Comparison of ENCODE assay signal across 24 cellular contexts in the genomic region with DNA sequence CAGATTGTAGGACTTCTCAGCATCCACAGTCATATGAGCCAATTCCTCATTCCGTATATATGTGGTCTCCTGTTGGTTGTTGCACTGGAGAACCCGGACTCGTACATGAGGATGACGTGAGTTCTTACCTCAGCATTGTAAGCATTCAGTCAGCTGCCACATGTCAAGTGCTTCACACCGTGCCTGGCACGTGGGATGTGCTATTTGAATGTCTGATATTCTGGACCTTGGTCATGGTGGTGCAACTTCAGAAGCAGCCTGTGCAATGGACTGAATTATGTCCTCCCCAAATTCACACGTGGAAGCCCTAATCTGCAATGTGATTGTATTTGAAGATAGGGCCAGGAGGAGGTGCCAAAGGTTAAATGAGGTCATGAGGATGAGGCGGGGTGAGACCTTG. TPM values are rescaled to one million over a fixed set of nuclear protein-coding genes. Genes with fewer than 3 reads are reported as not detected.
DNase-seq lines count a peak whose midpoint lies in the region; ATAC-seq, FAIRE-seq and TF ChIP-seq lines count a peak whose summit lies in the region.
"Had no signal": no experiment of that assay in that cellular context is flagged by ENCODE, and none has a peak within 500 bp of the region (broad histone marks: within the 10 kb centered on the region; RNA-seq: fewer than 3 reads in every experiment).

No MANE protein-coding gene starts in this region.

- H3K4ac ChIP-seq in neuronal stem cell (ENCODE audit: low read length) = no peak overlapping the region

- ATAC-seq in activated CD8-positive, alpha-beta memory T cell treated with anti-CD3 and anti-CD28 coated beads, Interleukin-2, amount 10 ng/mL, durations not matched to agents 7 days and 5 days = no peak
- ATAC-seq: A549 had no signal

- H2AFZ ChIP-seq in neuronal stem cell (ENCODE audit: low read length) = no peak overlapping the region

- H2AK5ac ChIP-seq in neuronal stem cell (ENCODE audit: low read depth, low read length) = peak overlapping the region; percentile 1

- H2BK15ac ChIP-seq in neuronal stem cell (ENCODE audit: low read length) = no peak overlapping the region

- no peak overlapping the region for H2BK12ac ChIP-seq in neuronal stem cell (ENCODE audit: low read length)

- DNase-seq in activated CD8-positive, alpha-beta memory T cell treated with anti-CD3 and anti-CD28 coated beads, Interleukin-2, amount 10 ng/mL, durations not matched to agents 7 days and 5 days = peak; percentile 16
- no peak for DNase-seq in activated CD8-positive, alpha-beta memory T cell treated with anti-CD3 and anti-CD28 coated beads for 24 hours
- no peak for DNase-seq in D721Med (ENCODE audit: insufficient read length, low spot score)
- DNase-seq in endodermal cell = peak; percentile 22
- DNase-seq in neuronal stem cell (ENCODE audit: low spot score) = no peak
- no peak for DNase-seq in mucosa of gallbladder (ENCODE audit: low spot score)
- no peak for DNase-seq in NCI-H345 (lab: John Stamatoyannopoulos, UW)
- DNase-seq: 8988T; ACHN; AML-193; BE2C; CD4-positive, alpha-beta T cell; CD8-positive, alpha-beta memory T cell; DMS153; DND-41; GOT3; HFFc6 had no signal

- H3K27me3 ChIP-seq in endodermal cell (ENCODE audit: control insufficient read depth, insufficient read depth, low read length, poor library complexity, severe bottlenecking) = no peaks in the 10 kb centered on the region
- H3K27me3 ChIP-seq in neuronal stem cell (ENCODE audit: control insufficient read depth in 3 of 3, insufficient read depth in 3 of 3, low read depth in 1 of 3, low read length in 3 of 3) = peaks cover 0 to 6% (median 0%) of the 10 kb centered on the region in 3 experiments
- H3K27me3 ChIP-seq: BE2C; BLaER1 treated with 17β-estradiol and CSF1 and Interleukin-3, amounts not matched to agents 10 nM and 100 nM had no signal

- H3K9me3 Mint-ChIP-seq in activated CD8-positive, alpha-beta memory T cell treated with anti-CD3 and anti-CD28 coated beads, Interleukin-2, amount 10 ng/mL, durations not matched to agents 7 days and 5 days (ENCODE audit: low read depth) = no peaks in the 10 kb centered on the region
- no peaks in the 10 kb centered on the region for H3K9me3 Mint-ChIP-seq in endodermal cell
- H3K9me3 Mint-ChIP-seq: CD4-positive, alpha-beta T cell; CD8-positive, alpha-beta memory T cell; HFFc6 had no signal

- no peak overlapping the region for H3K14ac ChIP-seq in neuronal stem cell (ENCODE audit: low read length)

- no peak overlapping the region for H3K4me3 Mint-ChIP-seq in activated CD8-positive, alpha-beta memory T cell treated with anti-CD3 and anti-CD28 coated beads, Interleukin-2, amount 10 ng/mL, durations not matched to agents 7 days and 5 days
- H3K4me3 Mint-ChIP-seq in endodermal cell = no peak overlapping the region
- H3K4me3 Mint-ChIP-seq: CD14-positive monocyte; CD4-positive, alpha-beta T cell; HFFc6 had no signal

- H3K27ac ChIP-seq in endodermal cell (ENCODE audit: low read depth, low read length) (no peak overlapping the region), neuronal stem cell (replicated peaks; ENCODE audit: low read length) (no peak overlapping the region)
- H3K27ac ChIP-seq: A549; BLaER1 treated with 17β-estradiol and CSF1 and Interleukin-3, amounts not matched to agents 10 nM and 100 nM had no signal

- H4K8ac ChIP-seq in neuronal stem cell (ENCODE audit: low read depth, low read length) = no peak overlapping the region

- H3K36me3 Mint-ChIP-seq in activated CD8-positive, alpha-beta memory T cell treated with anti-CD3 and anti-CD28 coated beads, Interleukin-2, amount 10 ng/mL, durations not matched to agents 7 days and 5 days = no peaks in the 10 kb centered on the region
- no peaks in the 10 kb centered on the region for H3K36me3 Mint-ChIP-seq in endodermal cell (ENCODE audit: low read depth)
- H3K36me3 Mint-ChIP-seq: CD14-positive monocyte; CD8-positive, alpha-beta memory T cell had no signal

- H3K9me3 ChIP-seq in endodermal cell (ENCODE audit: control insufficient read depth, low read length) (no peaks in the 10 kb centered on the region), neuronal stem cell (replicated peaks in 1 of 2; ENCODE audit: control insufficient read depth in 2 of 2, insufficient read depth in 1 of 2, low read depth in 1 of 2, low read length in 2 of 2) (peaks cover 0 to 4% of the 10 kb centered on the region in 2 donors)
- H3K9me3 ChIP-seq: A549; BE2C; BLaER1 treated with 17β-estradiol and CSF1 and Interleukin-3, amounts not matched to agents 10 nM and 100 nM; HAP-1 had no signal

- no peak overlapping the region for H3K9ac ChIP-seq in endodermal cell (ENCODE audit: extremely low read depth, low read length, poor library complexity, severe bottlenecking)
- H3K9ac ChIP-seq in neuronal stem cell (ENCODE audit: low read depth, low read length, poor library complexity) = no peak overlapping the region
- H3K9ac ChIP-seq: BLaER1 treated with 17β-estradiol and CSF1 and Interleukin-3, amounts not matched to agents 10 nM and 100 nM had no signal

- H4K91ac ChIP-seq in neuronal stem cell (ENCODE audit: low read depth, low read length, poor library complexity) = no peak overlapping the region

- no peaks in the 10 kb centered on the region for H3K79me1 ChIP-seq in neuronal stem cell (ENCODE audit: low read depth, low read length)

- WGBS in endodermal cell (ENCODE audit: insufficient coverage in 1 of 2, insufficient read length in 1 of 2), 2 experiments = 89 to 94% methylated on average over 7 to 8 of the region's 8 CpGs
- WGBS in neuronal stem cell (ENCODE audit: extremely low coverage in 2 of 2, insufficient read length in 2 of 2, insufficient replicate concordance in 1 of 2), 2 donors = no CpG with 5 or more reads among the region's 8 CpGs

- TF ChIP-seq CTCF in D721Med (IDR thresholded peaks at IDR 0.05; ENCODE audit: insufficient read depth, missing control alignments) = no peak
- TF ChIP-seq CTCF in endodermal cell (conservative IDR thresholded peaks at IDR 0.05) = no peak

- H2BK120ac ChIP-seq in neuronal stem cell (ENCODE audit: low read depth, low read length) = no peak overlapping the region

- no peak overlapping the region for H3K4me2 ChIP-seq in neuronal stem cell (ENCODE audit: insufficient read depth, low read length, poor library complexity, severe bottlenecking)
- H3K4me2 ChIP-seq: A549; BLaER1 treated with 17β-estradiol and CSF1 and Interleukin-3, amounts not matched to agents 10 nM and 100 nM had no signal

- H3K4me3 ChIP-seq in endodermal cell (ENCODE audit: low read length) (no peak overlapping the region), neuronal stem cell (ENCODE audit: low read length in 2 of 2) (no peak overlapping the region)
- H3K4me3 ChIP-seq: A549; BLaER1 treated with 17β-estradiol and CSF1 and Interleukin-3, amounts not matched to agents 10 nM and 100 nM; HAP-1 had no signal

- H2BK5ac ChIP-seq in neuronal stem cell (ENCODE audit: low read length) = no peak overlapping the region

- H3K4me1 Mint-ChIP-seq in activated CD8-positive, alpha-beta memory T cell treated with anti-CD3 and anti-CD28 coated beads, Interleukin-2, amount 10 ng/mL, durations not matched to agents 7 days and 5 days = no peaks in the 10 kb centered on the region
- H3K4me1 Mint-ChIP-seq in endodermal cell = peaks cover 9% of the 10 kb centered on the region

- H3K4me1 ChIP-seq in endodermal cell (ENCODE audit: control insufficient read depth, insufficient read depth, low read length) (no peaks in the 10 kb centered on the region), neuronal stem cell (ENCODE audit: control insufficient read depth in 2 of 2, insufficient read depth in 1 of 2, low read depth in 1 of 2, low read length in 2 of 2) (peaks cover 0 to 8% of the 10 kb centered on the region in 2 donors)
- H3K4me1 ChIP-seq: A549, BE2C, HAP-1 had no signal

- H3K27ac Mint-ChIP-seq in activated CD8-positive, alpha-beta memory T cell treated with anti-CD3 and anti-CD28 coated beads, Interleukin-2, amount 10 ng/mL, durations not matched to agents 7 days and 5 days = no peak overlapping the region
- H3K27ac Mint-ChIP-seq in endodermal cell = no peak overlapping the region
- H3K27ac Mint-ChIP-seq: CD14-positive monocyte; CD4-positive, alpha-beta T cell; HFFc6 had no signal

- peaks cover 4% of the 10 kb centered on the region for H3K27me3 Mint-ChIP-seq in activated CD8-positive, alpha-beta memory T cell treated with anti-CD3 and anti-CD28 coated beads, Interleukin-2, amount 10 ng/mL, durations not matched to agents 7 days and 5 days
- H3K27me3 Mint-ChIP-seq in endodermal cell (ENCODE audit: insufficient read depth) = peaks cover 4% of the 10 kb centered on the region
- H3K27me3 Mint-ChIP-seq: CD4-positive, alpha-beta T cell had no signal

- H3K18ac ChIP-seq in neuronal stem cell (ENCODE audit: low read length) = no peak overlapping the region

- FAIRE-seq in D721Med (lab: Jason Lieb, UNC) = peak; percentile 63
- FAIRE-seq: A549, G401.6, GM12892, H54 had no signal

- CTCF ChIA-PET in activated CD8-positive, alpha-beta memory T cell treated with anti-CD3 and anti-CD28 coated beads, Interleukin-2, amount 10 ng/mL, durations not matched to agents 7 days and 5 days (lab: Charles Lee) = no interaction called here

- H3K23ac ChIP-seq in neuronal stem cell (ENCODE audit: low read depth, low read length, poor library complexity) = no peak overlapping the region

- H3K36me3 ChIP-seq in endodermal cell (ENCODE audit: control insufficient read depth, insufficient read depth, low read length) = no peaks in the 10 kb centered on the region
- H3K36me3 ChIP-seq in neuronal stem cell (replicated peaks in 1 of 2; ENCODE audit: control insufficient read depth in 2 of 2, insufficient read depth in 2 of 2, low read length in 2 of 2) = no peaks in the 10 kb centered on the region
- H3K36me3 ChIP-seq: BE2C; BLaER1 treated with 17β-estradiol and CSF1 and Interleukin-3, amounts not matched to agents 10 nM and 100 nM; HAP-1 had no signal

RNA-seq across cellular contexts. Expression of a gene that starts 32.1 kb away (rescaled TPM):
- total RNA-seq in activated CD8-positive, alpha-beta memory T cell treated with anti-CD3 and anti-CD28 coated beads, Interleukin-2, amount 10 ng/mL, durations not matched to agents 7 days and 5 days = 10 to 100 TPM; 31.5 to 33.5 TPM
- total RNA-seq in endodermal cell (10 to 100 TPM; 12.2 to 13.3 TPM), mucosa of gallbladder (41.1 TPM)
- polyA plus RNA-seq in endodermal cell (2013, experiment 1 of 2) = 18.3 TPM
- polyA plus RNA-seq in endodermal cell (2013, experiment 2 of 2) = 14.7 TPM
- 7.2 TPM for polyA plus RNA-seq in neuronal stem cell (2013, experiment 1 of 2)
- polyA plus RNA-seq in neuronal stem cell (2013, experiment 2 of 2) = 7.1 TPM

RNA-seq across cellular contexts. Expression of a gene that starts 33.7 kb away (rescaled TPM):
- total RNA-seq in activated CD8-positive, alpha-beta memory T cell treated with anti-CD3 and anti-CD28 coated beads, Interleukin-2, amount 10 ng/mL, durations not matched to agents 7 days and 5 days = 10 to 100 TPM; 13.8 to 20.4 TPM
- total RNA-seq in endodermal cell (1 to 10 TPM; 1.1 to 1.7 TPM), mucosa of gallbladder (32.0 TPM)
- 15.0 TPM for polyA plus RNA-seq in endodermal cell (2013, experiment 1 of 2)
- 14.4 TPM for polyA plus RNA-seq in endodermal cell (2013, experiment 2 of 2)
- polyA plus RNA-seq in neuronal stem cell (2013, experiment 1 of 2) = 1.0 TPM
- 0.96 TPM for polyA plus RNA-seq in neuronal stem cell (2013, experiment 2 of 2)

Comparison
In these comparisons a context has a peak if more than half of its experiments do, and no peak if none do; other contexts are left out.
1. DNase-seq: peak in activated CD8-positive, alpha-beta memory T cell treated with anti-CD3 and anti-CD28 coated beads, Interleukin-2, amount 10 ng/mL, durations not matched to agents 7 days and 5 days (single experiment) and endodermal cell (single experiment); none in activated CD8-positive, alpha-beta memory T cell treated with anti-CD3 and anti-CD28 coated beads for 24 hours (single experiment), D721Med (single experiment), neuronal stem cell (single experiment), mucosa of gallbladder (single experiment) and NCI-H345 (single experiment).
2. RNA of a gene that starts 33.7 kb away (total RNA-seq): 32.0 TPM in mucosa of gallbladder (single experiment) and 13.8 to 20.4 TPM in activated CD8-positive, alpha-beta memory T cell treated with anti-CD3 and anti-CD28 coated beads, Interleukin-2, amount 10 ng/mL, durations not matched to agents 7 days and 5 days; 1.1 to 1.7 TPM in endodermal cell; every median in the first group is over 4 times any median in the second.